In genomic region chr4:138672393-138672976, GRCh38 we compare ENCODE assay signal across 13 cellular contexts.
A peak's percentile ranks its signal among the peaks of the same experiment; 100 is the strongest.
DNase-seq lines count a peak whose midpoint lies in the region; ATAC-seq and TF ChIP-seq lines count a peak whose summit lies in the region.
"Had no signal": no experiment of that assay in that cellular context is flagged by ENCODE, and none has a peak within 500 bp of the region (broad histone marks: within the 10 kb centered on the region; RNA-seq: fewer than 3 reads in every experiment).

No MANE protein-coding gene starts in this region.

- peak; percentile 55 for ATAC-seq in GM19372 (IDR thresholded peaks at IDR 0.05; ENCODE audit: low read depth, unreplicated experiment)
- peak; percentile 56 for ATAC-seq in HG02973 (IDR thresholded peaks at IDR 0.05; ENCODE audit: unreplicated experiment)

- peaks cover 2% of the 10 kb centered on the region for H3K27me3 Mint-ChIP-seq in activated T-cell treated with anti-CD3 and anti-CD28 coated beads, Interleukin-2, amount 50 U/mL, for 24 hours

- H3K27me3 ChIP-seq in GM06990 (replicated peaks; ENCODE audit: control insufficient read depth, insufficient read depth, low read length) (no peaks in the 10 kb centered on the region), brain microvascular endothelial cell (replicated peaks) (no peaks in the 10 kb centered on the region)
- H3K27me3 ChIP-seq: tibial artery had no signal

- peak overlapping the region; percentile 25 for H3K4me3 ChIP-seq in GM06990 (replicated peaks; ENCODE audit: low read depth, low read length)
- H3K4me3 ChIP-seq in brain microvascular endothelial cell (ENCODE audit: low read depth, low read length), result no peak overlapping the region
- H3K4me3 ChIP-seq: GM23248, skin epidermis, tibial artery had no signal

- no peaks in the 10 kb centered on the region for H3K36me3 Mint-ChIP-seq in activated T-cell treated with anti-CD3 and anti-CD28 coated beads, Interleukin-2, amount 50 U/mL, for 24 hours (ENCODE audit: low read depth)
- H3K36me3 Mint-ChIP-seq: naive B cell had no signal

- H3K36me3 ChIP-seq in GM06990 (ENCODE audit: control insufficient read depth, insufficient read depth, low read length) (no peaks in the 10 kb centered on the region), brain microvascular endothelial cell (replicated peaks) (no peaks in the 10 kb centered on the region)
- H3K36me3 ChIP-seq: tibial artery had no signal

- no peak for TF ChIP-seq CTCF in GM06990 (IDR thresholded peaks at IDR 0.05; ENCODE audit: insufficient read depth, low read length, poor library complexity, severe bottlenecking)
- TF ChIP-seq CTCF in brain microvascular endothelial cell (IDR thresholded peaks at IDR 0.05; ENCODE audit: low read depth, low read length, missing control alignments), result no peak

- peak overlapping the region; percentile 18 for H3K27ac ChIP-seq in brain microvascular endothelial cell
- H3K27ac ChIP-seq: GM23248, HL-60, skin epidermis had no signal

- no peaks in the 10 kb centered on the region for H3K4me1 Mint-ChIP-seq in activated T-cell treated with anti-CD3 and anti-CD28 coated beads, Interleukin-2, amount 50 U/mL, for 24 hours (ENCODE audit: low read depth)
- H3K4me1 Mint-ChIP-seq: naive B cell had no signal

- no peak overlapping the region for H3K27ac Mint-ChIP-seq in activated T-cell treated with anti-CD3 and anti-CD28 coated beads, Interleukin-2, amount 50 U/mL, for 24 hours

- DNase-seq in GM06990 (ENCODE audit: extremely low read depth, insufficient read length), result no peak
- no peak for DNase-seq in brain microvascular endothelial cell
- DNase-seq in NOMO-1 treated with DMSO at 0.1 percent for 48 hours (lab: John Stamatoyannopoulos, UW; ENCODE audit: unreplicated experiment), result no peak
- no peak for DNase-seq in iPS-NIHi11 (ENCODE audit: low spot score)
- no peak for DNase-seq in activated CD4-positive, alpha-beta T cell treated with anti-CD3 and anti-CD28 coated beads, Interleukin-2, amount 50 U/mL, for 1 hour
- no peak for DNase-seq in activated T-cell treated with anti-CD3 and anti-CD28 coated beads, Interleukin-2, amount 50 U/mL, for 24 hours
- DNase-seq: GM23248, naive B cell, tibial artery had no signal

- H3K4me3 Mint-ChIP-seq in activated T-cell treated with anti-CD3 and anti-CD28 coated beads, Interleukin-2, amount 50 U/mL, for 24 hours, result no peak overlapping the region
- H3K4me3 Mint-ChIP-seq: naive B cell had no signal

- H3K9me3 Mint-ChIP-seq in activated T-cell treated with anti-CD3 and anti-CD28 coated beads, Interleukin-2, amount 50 U/mL, for 24 hours, result no peaks in the 10 kb centered on the region

- in situ Hi-C loops in brain microvascular endothelial cell (cut with HindIII; ENCODE audit: low pct_ligation_motif_present, low sequenced_read_pairs), result no loop called here
